ENCODE assay signal across 1 cellular context in the genomic region with DNA sequence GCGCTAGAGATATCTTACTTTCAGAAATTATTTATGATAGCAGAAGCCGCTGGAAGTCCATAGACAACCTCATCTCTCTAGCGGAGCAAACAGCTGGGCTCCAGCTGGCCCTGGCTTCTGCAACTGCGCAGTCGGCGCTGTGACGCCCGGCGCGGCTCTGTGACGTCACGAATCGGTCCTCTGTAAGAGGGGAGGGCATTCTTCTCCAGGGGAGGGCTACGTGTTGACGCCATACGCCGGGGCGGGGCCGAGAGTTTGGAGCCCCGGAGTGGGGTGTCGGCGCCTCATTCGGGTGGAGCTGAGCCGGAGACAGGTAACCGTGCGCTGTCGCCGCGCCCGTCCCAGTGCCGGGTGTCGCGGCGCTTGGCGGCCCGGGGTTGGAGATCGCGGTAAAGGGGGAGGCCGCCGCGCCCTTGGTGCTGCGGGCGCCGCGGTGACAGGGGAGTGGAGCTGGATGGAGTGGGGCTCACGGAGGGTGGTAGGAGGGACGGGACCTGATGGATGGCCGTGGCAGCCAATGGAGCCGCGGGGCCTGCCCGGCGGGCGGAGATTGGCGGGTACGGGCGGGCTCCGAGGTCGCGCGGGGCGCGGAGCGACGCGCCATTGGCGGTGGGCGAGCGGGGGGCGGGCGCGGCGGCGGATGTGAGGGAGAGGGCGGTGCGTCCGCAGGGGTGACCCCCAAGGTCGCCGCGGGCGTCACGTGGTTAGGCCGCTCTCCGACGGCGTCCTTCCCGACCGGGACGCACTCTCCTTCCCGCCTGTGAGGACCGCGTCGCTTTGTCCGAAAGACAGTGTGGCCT.
A peak's percentile ranks its signal among the peaks of the same experiment; 100 is the strongest.
TF ChIP-seq lines count a peak whose summit lies in the region.

A gene (plus strand): TSS at position 287 of the 800 bp plus-strand sequence. CDS start 17,717 bp downstream, outside the sequence.

TF ChIP-seq in HepG2, 621 proteins besides CTCF, POLR2A, EP300 and RAD21 (continued from another document and continues in another):
- TF ChIP-seq, protein P1, sequence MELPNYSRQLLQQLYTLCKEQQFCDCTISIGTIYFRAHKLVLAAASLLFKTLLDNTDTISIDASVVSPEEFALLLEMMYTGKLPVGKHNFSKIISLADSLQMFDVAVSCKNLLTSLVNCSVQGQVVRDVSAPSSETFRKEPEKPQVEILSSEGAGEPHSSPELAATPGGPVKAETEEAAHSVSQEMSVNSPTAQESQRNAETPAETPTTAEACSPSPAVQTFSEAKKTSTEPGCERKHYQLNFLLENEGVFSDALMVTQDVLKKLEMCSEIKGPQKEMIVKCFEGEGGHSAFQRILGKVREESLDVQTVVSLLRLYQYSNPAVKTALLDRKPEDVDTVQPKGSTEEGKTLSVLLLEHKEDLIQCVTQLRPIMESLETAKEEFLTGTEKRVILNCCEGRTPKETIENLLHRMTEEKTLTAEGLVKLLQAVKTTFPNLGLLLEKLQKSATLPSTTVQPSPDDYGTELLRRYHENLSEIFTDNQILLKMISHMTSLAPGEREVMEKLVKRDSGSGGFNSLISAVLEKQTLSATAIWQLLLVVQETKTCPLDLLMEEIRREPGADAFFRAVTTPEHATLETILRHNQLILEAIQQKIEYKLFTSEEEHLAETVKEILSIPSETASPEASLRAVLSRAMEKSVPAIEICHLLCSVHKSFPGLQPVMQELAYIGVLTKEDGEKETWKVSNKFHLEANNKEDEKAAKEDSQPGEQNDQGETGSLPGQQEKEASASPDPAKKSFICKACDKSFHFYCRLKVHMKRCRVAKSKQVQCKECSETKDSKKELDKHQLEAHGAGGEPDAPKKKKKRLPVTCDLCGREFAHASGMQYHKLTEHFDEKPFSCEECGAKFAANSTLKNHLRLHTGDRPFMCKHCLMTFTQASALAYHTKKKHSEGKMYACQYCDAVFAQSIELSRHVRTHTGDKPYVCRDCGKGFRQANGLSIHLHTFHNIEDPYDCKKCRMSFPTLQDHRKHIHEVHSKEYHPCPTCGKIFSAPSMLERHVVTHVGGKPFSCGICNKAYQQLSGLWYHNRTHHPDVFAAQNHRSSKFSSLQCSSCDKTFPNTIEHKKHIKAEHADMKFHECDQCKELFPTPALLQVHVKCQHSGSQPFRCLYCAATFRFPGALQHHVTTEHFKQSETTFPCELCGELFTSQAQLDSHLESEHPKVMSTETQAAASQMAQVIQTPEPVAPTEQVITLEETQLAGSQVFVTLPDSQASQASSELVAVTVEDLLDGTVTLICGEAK (IDR thresholded peaks at IDR 0.05), result no peak
- TF ChIP-seq, protein P1 (CRISPR knock-in tag; IDR thresholded peaks at IDR 0.05), result peak; percentile 41
- peak; percentile 29; the same call in 1 of the 2 replicates for TF ChIP-seq NFATC3 (CRISPR knock-in tag; IDR thresholded peaks at IDR 0.05)
- TF ChIP-seq JDP2 (CRISPR knock-in tag; IDR thresholded peaks at IDR 0.05; ENCODE audit: borderline replicate concordance), result no peak
- no peak for TF ChIP-seq HNF4G (IDR thresholded peaks at IDR 0.05; ENCODE audit: borderline replicate concordance, low read depth, low read length)
- 0 out of 2 replicates have a peak, but pooled peaks have one; percentile 39 for TF ChIP-seq HNF4G (CRISPR knock-in tag; IDR thresholded peaks at IDR 0.05; ENCODE audit: borderline replicate concordance, low read depth)
- peak; percentile 76 for TF ChIP-seq ZNF749 (CRISPR knock-in tag; IDR thresholded peaks at IDR 0.05; ENCODE audit: borderline replicate concordance)
- no peak for TF ChIP-seq AKAP8 (CRISPR knock-in tag; IDR thresholded peaks at IDR 0.05)
- TF ChIP-seq MEIS2 (CRISPR knock-in tag; IDR thresholded peaks at IDR 0.05), result peak; percentile 50
- TF ChIP-seq FOXK2 (IDR thresholded peaks at IDR 0.05), result peak; percentile 61; the same call in 1 of the 2 replicates
- TF ChIP-seq, protein P2, sequence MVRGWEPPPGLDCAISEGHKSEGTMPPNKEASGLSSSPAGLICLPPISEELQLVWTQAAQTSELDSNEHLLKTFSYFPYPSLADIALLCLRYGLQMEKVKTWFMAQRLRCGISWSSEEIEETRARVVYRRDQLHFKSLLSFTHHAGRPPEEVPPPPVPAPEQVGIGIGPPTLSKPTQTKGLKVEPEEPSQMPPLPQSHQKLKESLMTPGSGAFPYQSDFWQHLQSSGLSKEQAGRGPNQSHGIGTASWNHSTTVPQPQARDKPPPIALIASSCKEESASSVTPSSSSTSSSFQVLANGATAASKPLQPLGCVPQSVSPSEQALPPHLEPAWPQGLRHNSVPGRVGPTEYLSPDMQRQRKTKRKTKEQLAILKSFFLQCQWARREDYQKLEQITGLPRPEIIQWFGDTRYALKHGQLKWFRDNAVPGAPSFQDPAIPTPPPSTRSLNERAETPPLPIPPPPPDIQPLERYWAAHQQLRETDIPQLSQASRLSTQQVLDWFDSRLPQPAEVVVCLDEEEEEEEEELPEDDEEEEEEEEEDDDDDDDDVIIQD (CRISPR knock-in tag; IDR thresholded peaks at IDR 0.05; ENCODE audit: low read depth), result peak; percentile 30; the same call in 1 of the 2 replicates
- TF ChIP-seq, protein P3, sequence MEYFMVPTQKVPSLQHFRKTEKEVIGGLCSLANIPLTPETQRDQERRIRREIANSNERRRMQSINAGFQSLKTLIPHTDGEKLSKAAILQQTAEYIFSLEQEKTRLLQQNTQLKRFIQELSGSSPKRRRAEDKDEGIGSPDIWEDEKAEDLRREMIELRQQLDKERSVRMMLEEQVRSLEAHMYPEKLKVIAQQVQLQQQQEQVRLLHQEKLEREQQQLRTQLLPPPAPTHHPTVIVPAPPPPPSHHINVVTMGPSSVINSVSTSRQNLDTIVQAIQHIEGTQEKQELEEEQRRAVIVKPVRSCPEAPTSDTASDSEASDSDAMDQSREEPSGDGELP (IDR thresholded peaks at IDR 0.05; ENCODE audit: borderline replicate concordance, low read depth), result peak; percentile 100
- peak; percentile 72 for TF ChIP-seq SRSF1 (optimal IDR thresholded peaks at IDR 0.05; ENCODE audit: low read depth, low read length)
- TF ChIP-seq NFE2 (CRISPR knock-in tag; IDR thresholded peaks at IDR 0.05), result no peak
- TF ChIP-seq ZNF775 (CRISPR knock-in tag; IDR thresholded peaks at IDR 0.05; ENCODE audit: borderline replicate concordance), result no peak
- TF ChIP-seq, protein P4, sequence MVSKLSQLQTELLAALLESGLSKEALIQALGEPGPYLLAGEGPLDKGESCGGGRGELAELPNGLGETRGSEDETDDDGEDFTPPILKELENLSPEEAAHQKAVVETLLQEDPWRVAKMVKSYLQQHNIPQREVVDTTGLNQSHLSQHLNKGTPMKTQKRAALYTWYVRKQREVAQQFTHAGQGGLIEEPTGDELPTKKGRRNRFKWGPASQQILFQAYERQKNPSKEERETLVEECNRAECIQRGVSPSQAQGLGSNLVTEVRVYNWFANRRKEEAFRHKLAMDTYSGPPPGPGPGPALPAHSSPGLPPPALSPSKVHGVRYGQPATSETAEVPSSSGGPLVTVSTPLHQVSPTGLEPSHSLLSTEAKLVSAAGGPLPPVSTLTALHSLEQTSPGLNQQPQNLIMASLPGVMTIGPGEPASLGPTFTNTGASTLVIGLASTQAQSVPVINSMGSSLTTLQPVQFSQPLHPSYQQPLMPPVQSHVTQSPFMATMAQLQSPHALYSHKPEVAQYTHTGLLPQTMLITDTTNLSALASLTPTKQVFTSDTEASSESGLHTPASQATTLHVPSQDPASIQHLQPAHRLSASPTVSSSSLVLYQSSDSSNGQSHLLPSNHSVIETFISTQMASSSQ (IDR thresholded peaks at IDR 0.05; ENCODE audit: low read depth), result no peak
- TF ChIP-seq, protein P4 (CRISPR knock-in tag; IDR thresholded peaks at IDR 0.05; ENCODE audit: borderline replicate concordance), result no peak
- TF ChIP-seq, protein P5, sequence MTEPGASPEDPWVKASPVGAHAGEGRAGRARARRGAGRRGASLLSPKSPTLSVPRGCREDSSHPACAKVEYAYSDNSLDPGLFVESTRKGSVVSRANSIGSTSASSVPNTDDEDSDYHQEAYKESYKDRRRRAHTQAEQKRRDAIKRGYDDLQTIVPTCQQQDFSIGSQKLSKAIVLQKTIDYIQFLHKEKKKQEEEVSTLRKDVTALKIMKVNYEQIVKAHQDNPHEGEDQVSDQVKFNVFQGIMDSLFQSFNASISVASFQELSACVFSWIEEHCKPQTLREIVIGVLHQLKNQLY (CRISPR knock-in tag; IDR thresholded peaks at IDR 0.05), result 0 out of 2 replicates have a peak, but pooled peaks have one; percentile 34
- TF ChIP-seq TGIF2 (CRISPR knock-in tag; IDR thresholded peaks at IDR 0.05), result peak; percentile 94
- no peak for TF ChIP-seq ZNF660 (CRISPR knock-in tag; IDR thresholded peaks at IDR 0.05; ENCODE audit: borderline replicate concordance, low read depth)
- TF ChIP-seq, protein P6, sequence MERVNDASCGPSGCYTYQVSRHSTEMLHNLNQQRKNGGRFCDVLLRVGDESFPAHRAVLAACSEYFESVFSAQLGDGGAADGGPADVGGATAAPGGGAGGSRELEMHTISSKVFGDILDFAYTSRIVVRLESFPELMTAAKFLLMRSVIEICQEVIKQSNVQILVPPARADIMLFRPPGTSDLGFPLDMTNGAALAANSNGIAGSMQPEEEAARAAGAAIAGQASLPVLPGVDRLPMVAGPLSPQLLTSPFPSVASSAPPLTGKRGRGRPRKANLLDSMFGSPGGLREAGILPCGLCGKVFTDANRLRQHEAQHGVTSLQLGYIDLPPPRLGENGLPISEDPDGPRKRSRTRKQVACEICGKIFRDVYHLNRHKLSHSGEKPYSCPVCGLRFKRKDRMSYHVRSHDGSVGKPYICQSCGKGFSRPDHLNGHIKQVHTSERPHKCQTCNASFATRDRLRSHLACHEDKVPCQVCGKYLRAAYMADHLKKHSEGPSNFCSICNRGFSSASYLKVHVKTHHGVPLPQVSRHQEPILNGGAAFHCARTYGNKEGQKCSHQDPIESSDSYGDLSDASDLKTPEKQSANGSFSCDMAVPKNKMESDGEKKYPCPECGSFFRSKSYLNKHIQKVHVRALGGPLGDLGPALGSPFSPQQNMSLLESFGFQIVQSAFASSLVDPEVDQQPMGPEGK (CRISPR knock-in tag; IDR thresholded peaks at IDR 0.05), result peak; percentile 100
- TF ChIP-seq TRIM24 (CRISPR knock-in tag; IDR thresholded peaks at IDR 0.05), result no peak
- no peak for TF ChIP-seq MZF1 (CRISPR knock-in tag; IDR thresholded peaks at IDR 0.05; ENCODE audit: borderline replicate concordance)
- TF ChIP-seq PHF8 (CRISPR knock-in tag; IDR thresholded peaks at IDR 0.05), result peak; percentile 97
- peak; percentile 97 for TF ChIP-seq SP2 (CRISPR knock-in tag; IDR thresholded peaks at IDR 0.05)
- peak; percentile 80 for TF ChIP-seq ATF7-NPFF (CRISPR knock-in tag; IDR thresholded peaks at IDR 0.05; ENCODE audit: low read depth)
- TF ChIP-seq NFYC (CRISPR knock-in tag; IDR thresholded peaks at IDR 0.05), result peak; percentile 91
- 0 out of 2 replicates have a peak, but pooled peaks have one; percentile 40 for TF ChIP-seq ONECUT2 (CRISPR knock-in tag; IDR thresholded peaks at IDR 0.05)
- peak; percentile 87 for TF ChIP-seq ZNF670 (CRISPR knock-in tag; IDR thresholded peaks at IDR 0.05; ENCODE audit: borderline replicate concordance)
- TF ChIP-seq, protein P7, sequence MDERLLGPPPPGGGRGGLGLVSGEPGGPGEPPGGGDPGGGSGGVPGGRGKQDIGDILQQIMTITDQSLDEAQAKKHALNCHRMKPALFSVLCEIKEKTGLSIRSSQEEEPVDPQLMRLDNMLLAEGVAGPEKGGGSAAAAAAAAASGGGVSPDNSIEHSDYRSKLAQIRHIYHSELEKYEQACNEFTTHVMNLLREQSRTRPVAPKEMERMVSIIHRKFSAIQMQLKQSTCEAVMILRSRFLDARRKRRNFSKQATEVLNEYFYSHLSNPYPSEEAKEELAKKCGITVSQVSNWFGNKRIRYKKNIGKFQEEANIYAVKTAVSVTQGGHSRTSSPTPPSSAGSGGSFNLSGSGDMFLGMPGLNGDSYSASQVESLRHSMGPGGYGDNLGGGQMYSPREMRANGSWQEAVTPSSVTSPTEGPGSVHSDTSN (CRISPR knock-in tag; IDR thresholded peaks at IDR 0.05), result peak; percentile 91
- no peak for TF ChIP-seq KDM1A (CRISPR knock-in tag; IDR thresholded peaks at IDR 0.05)
- TF ChIP-seq, protein P8, sequence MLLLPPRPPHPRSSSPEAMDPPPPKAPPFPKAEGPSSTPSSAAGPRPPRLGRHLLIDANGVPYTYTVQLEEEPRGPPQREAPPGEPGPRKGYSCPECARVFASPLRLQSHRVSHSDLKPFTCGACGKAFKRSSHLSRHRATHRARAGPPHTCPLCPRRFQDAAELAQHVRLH (CRISPR knock-in tag; IDR thresholded peaks at IDR 0.05; ENCODE audit: borderline replicate concordance, low read depth), result peak; percentile 68; the same call in 1 of the 2 replicates
- TF ChIP-seq NFIC (IDR thresholded peaks at IDR 0.05; ENCODE audit: low read length), result no peak
